9 cellular contexts compared by ENCODE assay signal in the genomic region with DNA sequence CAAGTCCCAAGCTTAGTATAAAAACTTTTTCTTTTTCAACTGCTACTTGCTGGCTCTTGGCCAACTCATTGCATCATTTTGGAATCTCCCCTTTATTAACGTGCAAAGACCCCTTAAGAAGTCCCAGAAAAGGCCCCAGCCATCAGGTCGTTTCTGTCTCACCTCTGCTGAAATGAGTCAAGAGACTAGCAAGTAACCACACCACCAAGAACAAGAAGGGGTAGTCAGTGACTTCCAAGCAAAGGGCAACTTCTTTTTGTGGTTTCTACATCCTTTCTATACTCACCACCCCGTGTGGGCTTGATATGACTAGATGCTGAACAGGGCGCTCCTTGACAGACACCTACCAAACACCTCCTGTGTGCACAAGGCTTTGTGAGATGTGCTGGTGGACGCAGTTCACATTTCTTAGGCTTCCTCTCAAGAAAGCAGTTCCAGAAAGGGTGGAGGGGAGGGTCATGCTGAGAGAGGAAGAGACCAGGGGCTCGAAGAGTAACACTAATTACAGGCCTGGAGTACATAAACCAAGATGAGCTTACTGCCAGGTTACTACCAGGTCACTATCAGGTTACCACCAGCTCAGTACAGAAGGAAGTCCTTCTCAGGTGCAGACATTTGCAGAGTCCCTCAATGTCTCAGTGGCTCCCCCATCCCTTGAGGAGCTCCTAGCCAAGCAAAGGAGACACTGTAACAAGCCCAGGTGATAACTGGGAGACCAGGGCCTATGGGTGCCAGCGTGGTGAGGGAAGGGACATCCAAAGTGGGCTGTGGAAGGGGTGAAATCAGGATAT. TPM values are rescaled to one million over a fixed set of nuclear protein-coding genes. Genes with fewer than 3 reads are reported as not detected.
DNase-seq lines count a peak whose midpoint lies in the region; ATAC-seq and TF ChIP-seq lines count a peak whose summit lies in the region.
"Had no signal": no experiment of that assay in that cellular context is flagged by ENCODE, and none has a peak within 500 bp of the region (broad histone marks: within the 10 kb centered on the region; RNA-seq: fewer than 3 reads in every experiment).

No MANE protein-coding gene starts in this region.

- ATAC-seq in GM19328 (IDR thresholded peaks at IDR 0.05; ENCODE audit: unreplicated experiment): peak; percentile 73
- peak; percentile 73 for ATAC-seq in HG03060 (IDR thresholded peaks at IDR 0.05; ENCODE audit: low read depth, unreplicated experiment)

- H3K4me3 Mint-ChIP-seq in activated CD4-positive, alpha-beta memory T cell treated with anti-CD3 and anti-CD28 coated beads for 36 hours: no peak overlapping the region

- no peaks in the 10 kb centered on the region for H3K36me3 ChIP-seq in A673 (ENCODE audit: insufficient read depth, low read length, poor library complexity, severe bottlenecking)

- H3K27me3 ChIP-seq in A673 (replicated peaks; ENCODE audit: insufficient read depth, low read depth, low read length, poor library complexity): peaks cover 9% of the 10 kb centered on the region

- intact Hi-C loops in activated CD4-positive, alpha-beta memory T cell treated with anti-CD3 and anti-CD28 coated beads for 36 hours (cut with micrococcal nuclease): loop anchor here (1.0 to 5.0 kb wide), 2 partner anchors 17 to 49 kb away; no protein-coding TSS in a partner anchor
- intact Hi-C loops in A673 (cut with micrococcal nuclease; ENCODE audit: unreplicated experiment): no loop called here

- H3K27ac Mint-ChIP-seq in activated CD4-positive, alpha-beta memory T cell treated with anti-CD3 and anti-CD28 coated beads for 36 hours: peak overlapping the region; percentile 96

- DNase-seq in activated CD4-positive, alpha-beta memory T cell treated with anti-CD3 and anti-CD28 coated beads for 36 hours: peak; percentile 82
- peak; percentile 30 to 37 for DNase-seq in stimulated activated CD8-positive, alpha-beta memory T cell treated with anti-CD3 and anti-CD28 coated beads, Interleukin-2, amount 100 ng/mL, for 48 hours (ENCODE audit: low read depth in 2 of 2)
- DNase-seq in A673 (ENCODE audit: low spot score) (no peak), MV-4-11 (lab: John Stamatoyannopoulos, UW) (no peak), mesenteric fat pad (ENCODE audit: low spot score) (no peak), NCI-H82 (lab: John Stamatoyannopoulos, UW) (no peak)
- DNase-seq: Karpas-422 had no signal

- H3K36me3 Mint-ChIP-seq in activated CD4-positive, alpha-beta memory T cell treated with anti-CD3 and anti-CD28 coated beads for 36 hours: peaks cover 27% of the 10 kb centered on the region

- no TSS peak for BruUV-seq in A673 (replicated peaks; lab: Mats Ljungman, UMichigan)

- H3K4me1 ChIP-seq in A673 (ENCODE audit: insufficient read depth, low read length, poor library complexity, severe bottlenecking): no peaks in the 10 kb centered on the region

- H3K4me3 ChIP-seq in A673 (ENCODE audit: low read depth, low read length, poor library complexity, severe bottlenecking): no peak overlapping the region

- TF ChIP-seq CTCF in A673 (conservative IDR thresholded peaks at IDR 0.05; ENCODE audit: low read depth, low read length): no peak

- H3K27ac ChIP-seq in A673 (ENCODE audit: low read depth, low read length, poor library complexity, severe bottlenecking): no peak overlapping the region

- CTCF ChIA-PET in activated CD4-positive, alpha-beta memory T cell treated with anti-CD3 and anti-CD28 coated beads for 36 hours (lab: Charles Lee): interaction anchor here (1.1 to 2.4 kb wide), 5 partner anchors 10 to 70 kb away, joined by 3 to 11 read pairs (median 4); no protein-coding TSS in a partner anchor
- CTCF ChIA-PET in A673 (lab: Charles Lee): no interaction called here

- H3K9me3 Mint-ChIP-seq in activated CD4-positive, alpha-beta memory T cell treated with anti-CD3 and anti-CD28 coated beads for 36 hours: peaks cover 18% of the 10 kb centered on the region

- peaks cover 79% of the 10 kb centered on the region for H3K4me1 Mint-ChIP-seq in activated CD4-positive, alpha-beta memory T cell treated with anti-CD3 and anti-CD28 coated beads for 36 hours (ENCODE audit: low read depth)

- no peaks in the 10 kb centered on the region for H3K9me3 ChIP-seq in A673 (ENCODE audit: low read depth, low read length, poor library complexity, severe bottlenecking)

- no peaks in the 10 kb centered on the region for H3K27me3 Mint-ChIP-seq in activated CD4-positive, alpha-beta memory T cell treated with anti-CD3 and anti-CD28 coated beads for 36 hours

- POLR2A ChIA-PET in activated CD4-positive, alpha-beta memory T cell treated with anti-CD3 and anti-CD28 coated beads for 36 hours (lab: Charles Lee): interaction anchor here (1.0 to 4.7 kb wide), 4 partner anchors 8 to 28 kb away, joined by 4 to 60 read pairs (median 9); a partner anchor contains a TSS
- POLR2A ChIA-PET in A673 (lab: Charles Lee; ENCODE audit: low non-redundant PET): no interaction called here

RNA-seq across cellular contexts. Expression of a gene that starts 19.3 kb away (rescaled TPM):
- 10 to 100 TPM; 17.7 to 18.1 TPM for total RNA-seq in activated CD4-positive, alpha-beta memory T cell treated with anti-CD3 and anti-CD28 coated beads for 36 hours
- total RNA-seq in A673 (2021): not detected in 2 replicates
- 0.10 TPM for total RNA-seq in mesenteric fat pad

Comparison
In these comparisons a context has a peak if more than half of its experiments do, and no peak if none do; other contexts are left out.
1. DNase-seq: peak in activated CD4-positive, alpha-beta memory T cell treated with anti-CD3 and anti-CD28 coated beads for 36 hours (single experiment) and stimulated activated CD8-positive, alpha-beta memory T cell treated with anti-CD3 and anti-CD28 coated beads, Interleukin-2, amount 100 ng/mL, for 48 hours (2 of 2); none in A673 (single experiment), MV-4-11 (single experiment), mesenteric fat pad (single experiment) and NCI-H82 (single experiment).
2. RNA of a gene that starts 19.3 kb away (total RNA-seq): 17.7 to 18.1 TPM in activated CD4-positive, alpha-beta memory T cell treated with anti-CD3 and anti-CD28 coated beads for 36 hours; 0.10 TPM in mesenteric fat pad (single experiment) and not detected in A673; every median in the first group is over 10 times any median in the second.